Comparison of ENCODE assay signal across 26 cellular contexts in the genomic region with DNA sequence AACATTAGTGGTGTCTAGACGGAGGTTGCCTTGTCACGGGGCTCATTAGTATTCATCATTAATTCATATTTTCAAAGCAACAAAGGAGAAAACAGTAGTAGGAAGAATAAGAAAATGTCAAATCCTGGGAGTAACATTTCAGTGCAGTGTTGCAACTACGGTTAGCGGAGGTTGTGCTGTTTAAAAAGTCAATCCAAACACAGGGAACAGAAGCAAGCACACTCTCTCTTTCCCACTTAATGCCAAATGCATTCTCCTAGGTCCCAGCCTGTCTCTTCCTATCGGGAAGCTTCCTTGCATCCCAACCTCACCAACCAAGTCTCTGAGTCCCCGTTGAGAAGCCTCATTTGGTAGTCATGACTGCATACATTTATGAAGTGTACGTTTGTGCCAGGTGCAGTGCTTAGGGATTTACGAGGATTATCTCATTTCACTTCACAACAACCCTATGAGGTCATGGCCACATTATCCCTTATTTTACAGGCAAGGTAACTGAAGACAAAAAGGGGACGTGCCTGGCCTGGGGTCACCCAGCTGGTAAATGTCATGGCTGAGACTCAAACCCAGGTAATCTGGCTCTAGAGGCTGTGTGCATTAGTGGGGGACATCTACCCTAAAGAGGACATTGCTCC.
"Had no signal": no experiment of that assay in that cellular context is flagged by ENCODE, and none has a peak within 500 bp of the region (broad histone marks: within the 10 kb centered on the region; RNA-seq: fewer than 3 reads in every experiment).

No MANE protein-coding gene starts in this region.

- DNase-seq: dorsolateral prefrontal cortex; effector CD8-positive, alpha-beta T cell; endodermal cell; foreskin fibroblast; gastrocnemius medialis; heart left ventricle; kidney; left lung; mesendoderm; midbrain; naive thymus-derived CD8-positive, alpha-beta T cell; pancreas; retina; sigmoid colon; stimulated activated CD4-positive, alpha-beta T cell treated with anti-CD3 and anti-CD28 coated beads, Interleukin-2, amount 100 ng/mL, for 24 hours; stimulated activated CD4-positive, alpha-beta T cell treated with anti-CD3 and anti-CD28 coated beads, Interleukin-4, amount 100 ng/mL, for 4 hours; stimulated activated naive CD8-positive, alpha-beta T cell treated with anti-CD3 and anti-CD28 coated beads, Interleukin-15, Interleukin-2, amounts not matched to agents 100 U/mL and 50 U/mL, for 24 hours; substantia nigra; testis; tibial artery had no signal

- H3K4me1 Mint-ChIP-seq: naive thymus-derived CD8-positive, alpha-beta T cell; stimulated activated memory B cell treated with anti-CD40 and anti-IgM and Interleukin-4, amounts not matched to agents 10 μg/mL and 1 μg/mL and 100 μg/mL, for 72 hours had no signal

- H3K4me1 ChIP-seq: gastrocnemius medialis, heart left ventricle, left lung, pancreas, sigmoid colon, testis, tibial artery had no signal

- H3K27me3 ChIP-seq: gastrocnemius medialis, pancreas, testis, tibial artery had no signal

- H3K9me3 ChIP-seq: gastrocnemius medialis, heart left ventricle, left lung, neutrophil, pancreas, sigmoid colon, testis, tibial artery had no signal

- H3K4me3 ChIP-seq: dorsolateral prefrontal cortex, gastrocnemius medialis, heart left ventricle, hepatocyte, left lung, pancreas, sigmoid colon, testis, tibial artery had no signal

- H3K27ac Mint-ChIP-seq: endodermal cell; naive thymus-derived CD8-positive, alpha-beta T cell; stimulated activated memory B cell treated with anti-CD40 and anti-IgM and Interleukin-4, amounts not matched to agents 10 μg/mL and 1 μg/mL and 100 μg/mL, for 72 hours; type B pancreatic cell had no signal

- H3K9me3 Mint-ChIP-seq: stimulated activated memory B cell treated with anti-CD40 and anti-IgM and Interleukin-4, amounts not matched to agents 10 μg/mL and 1 μg/mL and 100 μg/mL, for 72 hours; type B pancreatic cell had no signal

- H3K36me3 Mint-ChIP-seq: naive thymus-derived CD8-positive, alpha-beta T cell; stimulated activated memory B cell treated with anti-CD40 and anti-IgM and Interleukin-4, amounts not matched to agents 10 μg/mL and 1 μg/mL and 100 μg/mL, for 72 hours; type B pancreatic cell had no signal

- H3K27me3 Mint-ChIP-seq: stimulated activated memory B cell treated with anti-CD40 and anti-IgM and Interleukin-4, amounts not matched to agents 10 μg/mL and 1 μg/mL and 100 μg/mL, for 72 hours had no signal

- H3K36me3 ChIP-seq: gastrocnemius medialis, heart left ventricle, left lung, neutrophil, pancreas, sigmoid colon, tibial artery had no signal

- ATAC-seq: esophagus mucosa; gastrocnemius medialis; heart left ventricle; left lung; naive thymus-derived CD8-positive, alpha-beta T cell; pancreas; stimulated activated memory B cell treated with anti-CD40 and anti-IgM and Interleukin-4, amounts not matched to agents 10 μg/mL and 1 μg/mL and 100 μg/mL, for 72 hours; stimulated activated naive CD8-positive, alpha-beta T cell treated with anti-CD3 and anti-CD28 coated beads, Interleukin-15, Interleukin-2, amounts not matched to agents 100 U/mL and 50 U/mL, for 24 hours had no signal

- H3K4me3 Mint-ChIP-seq: endodermal cell; naive thymus-derived CD8-positive, alpha-beta T cell; stimulated activated memory B cell treated with anti-CD40 and anti-IgM and Interleukin-4, amounts not matched to agents 10 μg/mL and 1 μg/mL and 100 μg/mL, for 72 hours; type B pancreatic cell had no signal

- H3K27ac ChIP-seq: epithelial cell of prostate, gastrocnemius medialis, heart left ventricle, hepatocyte, left lung, neutrophil, pancreas, sigmoid colon, testis, tibial artery had no signal
